Comparison of ENCODE assay signal across 29 cellular contexts in genomic region chr2:95524195-95524594, GRCh38. TPM values are rescaled to one million over a fixed set of nuclear protein-coding genes. Genes with fewer than 3 reads are reported as not detected.
DNase-seq lines count a peak whose midpoint lies in the region; ATAC-seq and TF ChIP-seq lines count a peak whose summit lies in the region.
"Had no signal": no experiment of that assay in that cellular context is flagged by ENCODE, and none has a peak within 500 bp of the region (broad histone marks: within the 10 kb centered on the region; RNA-seq: fewer than 3 reads in every experiment).

No MANE protein-coding gene starts in this region.

- no peak overlapping the region for H3K27ac ChIP-seq in CD4-positive, alpha-beta T cell (ENCODE audit: low read depth, low read length)
- H3K27ac ChIP-seq: BLaER1, HL-60, PC-9, SJSA1 had no signal

- ATAC-seq in CD4-positive, alpha-beta T cell (ENCODE audit: poor library complexity) = no peak
- ATAC-seq in activated T-helper 17 cell treated with anti-CD3 and anti-CD28 coated beads, Interleukin-2, amount 50 U/mL, for 72 hours (replicated peaks) = no peak
- ATAC-seq in natural killer cell = no peak
- ATAC-seq in HG03442 (IDR thresholded peaks at IDR 0.05; ENCODE audit: unreplicated experiment) = no peak
- no peak for ATAC-seq in HG03045 (IDR thresholded peaks at IDR 0.05; ENCODE audit: unreplicated experiment)
- ATAC-seq: Right ventricle myocardium inferior had no signal

- H3K4me3 Mint-ChIP-seq in T-helper 2 cell treated with Interferon-gamma antibody and Interleukin-4, amounts not matched to agents 5 μg/mL and 100 μg/mL, for 36 hours = peak overlapping the region; percentile 54
- peak overlapping the region; percentile 68 for H3K4me3 Mint-ChIP-seq in CD4-positive, alpha-beta T cell
- H3K4me3 Mint-ChIP-seq in activated T-helper 17 cell treated with anti-CD3 and anti-CD28 coated beads, Interleukin-2, amount 50 U/mL, for 72 hours = peak overlapping the region; percentile 25
- peak overlapping the region; percentile 61 for H3K4me3 Mint-ChIP-seq in natural killer cell

- peaks cover 12% of the 10 kb centered on the region for H3K36me3 Mint-ChIP-seq in T-helper 2 cell treated with Interferon-gamma antibody and Interleukin-4, amounts not matched to agents 5 μg/mL and 100 μg/mL, for 36 hours (ENCODE audit: low read depth)
- H3K36me3 Mint-ChIP-seq in CD4-positive, alpha-beta T cell (ENCODE audit: low read depth) = peaks cover 16% of the 10 kb centered on the region
- no peaks in the 10 kb centered on the region for H3K36me3 Mint-ChIP-seq in activated T-helper 17 cell treated with anti-CD3 and anti-CD28 coated beads, Interleukin-2, amount 50 U/mL, for 72 hours (ENCODE audit: low read depth)
- no peaks in the 10 kb centered on the region for H3K36me3 Mint-ChIP-seq in natural killer cell

- H3K27me3 ChIP-seq in CD4-positive, alpha-beta T cell (ENCODE audit: control insufficient read depth, insufficient read depth, low read length) = no peaks in the 10 kb centered on the region

- H3K27ac Mint-ChIP-seq in T-helper 2 cell treated with Interferon-gamma antibody and Interleukin-4, amounts not matched to agents 5 μg/mL and 100 μg/mL, for 36 hours = no peak overlapping the region
- no peak overlapping the region for H3K27ac Mint-ChIP-seq in CD4-positive, alpha-beta T cell
- no peak overlapping the region for H3K27ac Mint-ChIP-seq in activated T-helper 17 cell treated with anti-CD3 and anti-CD28 coated beads, Interleukin-2, amount 50 U/mL, for 72 hours
- H3K27ac Mint-ChIP-seq in natural killer cell = peak overlapping the region in 1 of 2 donors; percentile 36
- H3K27ac Mint-ChIP-seq: CD4-positive, alpha-beta memory T cell had no signal

- intact Hi-C loops in CD4-positive, alpha-beta T cell (cut with DNase I, micrococcal nuclease) = no loop called here
- intact Hi-C loops in natural killer cell (cut with micrococcal nuclease) = no loop called here

- H3K27me3 Mint-ChIP-seq in T-helper 2 cell treated with Interferon-gamma antibody and Interleukin-4, amounts not matched to agents 5 μg/mL and 100 μg/mL, for 36 hours (ENCODE audit: low read depth) = peaks cover 8% of the 10 kb centered on the region
- H3K27me3 Mint-ChIP-seq in CD4-positive, alpha-beta T cell = no peaks in the 10 kb centered on the region
- no peaks in the 10 kb centered on the region for H3K27me3 Mint-ChIP-seq in activated T-helper 17 cell treated with anti-CD3 and anti-CD28 coated beads, Interleukin-2, amount 50 U/mL, for 72 hours
- no peaks in the 10 kb centered on the region for H3K27me3 Mint-ChIP-seq in natural killer cell (ENCODE audit: low read depth in 2 of 2)

- no peaks in the 10 kb centered on the region for H3K9me3 Mint-ChIP-seq in T-helper 2 cell treated with Interferon-gamma antibody and Interleukin-4, amounts not matched to agents 5 μg/mL and 100 μg/mL, for 36 hours
- H3K9me3 Mint-ChIP-seq in CD4-positive, alpha-beta T cell = no peaks in the 10 kb centered on the region
- H3K9me3 Mint-ChIP-seq in activated T-helper 17 cell treated with anti-CD3 and anti-CD28 coated beads, Interleukin-2, amount 50 U/mL, for 72 hours = no peaks in the 10 kb centered on the region
- no peaks in the 10 kb centered on the region for H3K9me3 Mint-ChIP-seq in natural killer cell

- POLR2A ChIA-PET in CD4-positive, alpha-beta T cell (lab: Charles Lee) = no interaction called here

- DNase-seq in T-helper 2 cell treated with Interferon-gamma antibody and Interleukin-4, amounts not matched to agents 5 μg/mL and 100 μg/mL, for 36 hours (ENCODE audit: low spot score) = no peak
- no peak for DNase-seq in T-helper 2 cell
- DNase-seq in CD4-positive, alpha-beta T cell = no peak
- no peak for DNase-seq in natural killer cell
- no peak for DNase-seq in SK-N-DZ (ENCODE audit: low spot score)
- DNase-seq: 8988T; CD4-positive, alpha-beta memory T cell; COR-L47; EL; GDM1; HCEC 1CT; KBM-7; MV-4-11; NCI-H1105 treated with DMSO at 0.1 percent for 48 hours; NCI-H146; NCI-H2029 treated with DMSO at 0.1 percent for 48 hours; NCI-H526 treated with DMSO at 0.1 percent for 48 hours; PC-9 had no signal

- H3K4me1 Mint-ChIP-seq in T-helper 2 cell treated with Interferon-gamma antibody and Interleukin-4, amounts not matched to agents 5 μg/mL and 100 μg/mL, for 36 hours (ENCODE audit: low read depth) = peaks cover 23% of the 10 kb centered on the region
- peaks cover 9% of the 10 kb centered on the region for H3K4me1 Mint-ChIP-seq in CD4-positive, alpha-beta T cell (ENCODE audit: low read depth)
- peaks cover 5% of the 10 kb centered on the region for H3K4me1 Mint-ChIP-seq in activated T-helper 17 cell treated with anti-CD3 and anti-CD28 coated beads, Interleukin-2, amount 50 U/mL, for 72 hours
- H3K4me1 Mint-ChIP-seq in natural killer cell = peaks cover 13 to 17% of the 10 kb centered on the region in 2 donors

- no peak for TF ChIP-seq CTCF in CD4-positive, alpha-beta T cell (IDR thresholded peaks at IDR 0.05)
- TF ChIP-seq CTCF in natural killer cell (IDR thresholded peaks at IDR 0.05) = no peak

- CTCF ChIA-PET in CD4-positive, alpha-beta T cell (lab: Charles Lee) = no interaction called here

- H3K9me3 ChIP-seq in CD4-positive, alpha-beta T cell (ENCODE audit: control insufficient read depth, low read length) = no peaks in the 10 kb centered on the region
- H3K9me3 ChIP-seq: SJSA1 had no signal

RNA-seq across cellular contexts. Expression of gene TRIM43B, which starts 39.6 kb away (rescaled TPM):
- total RNA-seq in CD4-positive, alpha-beta T cell = not detected
- total RNA-seq in activated T-helper 17 cell treated with anti-CD3 and anti-CD28 coated beads, Interleukin-2, amount 50 U/mL, for 72 hours = not detected
- not detected for total RNA-seq in natural killer cell
- not detected in 2 replicates for polyA plus RNA-seq in SK-N-DZ (2014; cell fraction: cytosol; rRNA removed)
- not detected in 2 replicates for polyA plus RNA-seq in SK-N-DZ (2014; cell fraction: nucleus; rRNA removed)
- total RNA-seq: CD4-positive, alpha-beta memory T cell; H1; LHCN-M2; MCF 10A; PC-9; Right ventricle myocardium inferior; RPMI7951; SJSA1 had no signal
- polyA plus RNA-seq: CD4-positive, alpha-beta memory T cell; H1 had no signal
